9 cellular contexts compared by ENCODE assay signal in genomic region chr7:67552738-67553137, GRCh38.
"Had no signal": no experiment of that assay in that cellular context is flagged by ENCODE, and none has a peak within 500 bp of the region (broad histone marks: within the 10 kb centered on the region; RNA-seq: fewer than 3 reads in every experiment).

No MANE protein-coding gene starts in this region.

- H3K9me3 ChIP-seq: HAP-1 had no signal

- DNase-seq: GM23248, GOT3, H7, HFFc6, KBM-7 had no signal

- H2AFZ ChIP-seq: GM23248 had no signal

- ATAC-seq: HCT116 had no signal

- H3K4me3 ChIP-seq: GM23248, HAP-1 had no signal

- H3K9ac ChIP-seq: GM23248 had no signal

- H3K36me3 ChIP-seq: HAP-1 had no signal

- H3K27ac ChIP-seq: GM23248, HL-60 had no signal

- FAIRE-seq: HepG2 had no signal

- H3K4me1 ChIP-seq: HAP-1 had no signal
